Comparison of ENCODE assay signal across 2 cellular contexts in the genomic region with DNA sequence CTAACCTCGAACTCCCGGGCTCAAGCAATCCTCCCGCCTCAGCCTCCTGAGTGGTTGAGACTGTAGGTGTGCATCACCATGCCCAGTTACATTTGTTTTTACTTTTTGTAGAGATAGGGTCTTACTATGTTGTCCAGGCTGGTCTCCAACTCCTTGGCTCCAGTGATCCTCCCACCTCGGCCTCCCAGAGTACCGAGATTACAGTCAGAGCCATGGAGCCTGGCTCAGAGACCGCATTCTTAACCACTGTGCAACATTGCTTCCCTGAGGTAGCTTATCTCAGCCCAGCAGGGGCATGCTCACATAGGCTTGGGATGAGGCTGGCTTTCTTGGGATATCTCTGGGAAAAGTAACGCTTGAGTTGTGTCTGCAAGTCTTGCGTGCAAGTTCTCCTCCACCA.
TF ChIP-seq lines count a peak whose summit lies in the region.

No MANE protein-coding gene starts in this region.

TF ChIP-seq in GM23338, 12 proteins besides CTCF, POLR2A, EP300 and RAD21 (continues in another document):
- TF ChIP-seq STAT1 (IDR thresholded peaks at IDR 0.05; ENCODE audit: unreplicated experiment) (no peak), JUNB (IDR thresholded peaks at IDR 0.05; ENCODE audit: unreplicated experiment) (no peak), NANOG (IDR thresholded peaks at IDR 0.05; ENCODE audit: borderline replicate concordance) (no peak), CREB1 (CRISPR knock-in tag; IDR thresholded peaks at IDR 0.05; ENCODE audit: low read depth) (no peak), ZNF331 (CRISPR knock-in tag; IDR thresholded peaks at IDR 0.05; ENCODE audit: low read depth) (no peak), EZH2phosphoT487 (IDR thresholded peaks at IDR 0.05; ENCODE audit: unreplicated experiment) (no peak), ZNF114 (CRISPR knock-in tag; IDR thresholded peaks at IDR 0.05) (no peak), POLR2AphosphoS5 (IDR thresholded peaks at IDR 0.05; ENCODE audit: low read depth) (no peak), EZH2 (IDR thresholded peaks at IDR 0.05; ENCODE audit: low read depth, unreplicated experiment) (no peak)
- TF ChIP-seq, protein P1, sequence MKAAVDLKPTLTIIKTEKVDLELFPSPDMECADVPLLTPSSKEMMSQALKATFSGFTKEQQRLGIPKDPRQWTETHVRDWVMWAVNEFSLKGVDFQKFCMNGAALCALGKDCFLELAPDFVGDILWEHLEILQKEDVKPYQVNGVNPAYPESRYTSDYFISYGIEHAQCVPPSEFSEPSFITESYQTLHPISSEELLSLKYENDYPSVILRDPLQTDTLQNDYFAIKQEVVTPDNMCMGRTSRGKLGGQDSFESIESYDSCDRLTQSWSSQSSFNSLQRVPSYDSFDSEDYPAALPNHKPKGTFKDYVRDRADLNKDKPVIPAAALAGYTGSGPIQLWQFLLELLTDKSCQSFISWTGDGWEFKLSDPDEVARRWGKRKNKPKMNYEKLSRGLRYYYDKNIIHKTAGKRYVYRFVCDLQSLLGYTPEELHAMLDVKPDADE (IDR thresholded peaks at IDR 0.05) = no peak
- TF ChIP-seq, protein P2, sequence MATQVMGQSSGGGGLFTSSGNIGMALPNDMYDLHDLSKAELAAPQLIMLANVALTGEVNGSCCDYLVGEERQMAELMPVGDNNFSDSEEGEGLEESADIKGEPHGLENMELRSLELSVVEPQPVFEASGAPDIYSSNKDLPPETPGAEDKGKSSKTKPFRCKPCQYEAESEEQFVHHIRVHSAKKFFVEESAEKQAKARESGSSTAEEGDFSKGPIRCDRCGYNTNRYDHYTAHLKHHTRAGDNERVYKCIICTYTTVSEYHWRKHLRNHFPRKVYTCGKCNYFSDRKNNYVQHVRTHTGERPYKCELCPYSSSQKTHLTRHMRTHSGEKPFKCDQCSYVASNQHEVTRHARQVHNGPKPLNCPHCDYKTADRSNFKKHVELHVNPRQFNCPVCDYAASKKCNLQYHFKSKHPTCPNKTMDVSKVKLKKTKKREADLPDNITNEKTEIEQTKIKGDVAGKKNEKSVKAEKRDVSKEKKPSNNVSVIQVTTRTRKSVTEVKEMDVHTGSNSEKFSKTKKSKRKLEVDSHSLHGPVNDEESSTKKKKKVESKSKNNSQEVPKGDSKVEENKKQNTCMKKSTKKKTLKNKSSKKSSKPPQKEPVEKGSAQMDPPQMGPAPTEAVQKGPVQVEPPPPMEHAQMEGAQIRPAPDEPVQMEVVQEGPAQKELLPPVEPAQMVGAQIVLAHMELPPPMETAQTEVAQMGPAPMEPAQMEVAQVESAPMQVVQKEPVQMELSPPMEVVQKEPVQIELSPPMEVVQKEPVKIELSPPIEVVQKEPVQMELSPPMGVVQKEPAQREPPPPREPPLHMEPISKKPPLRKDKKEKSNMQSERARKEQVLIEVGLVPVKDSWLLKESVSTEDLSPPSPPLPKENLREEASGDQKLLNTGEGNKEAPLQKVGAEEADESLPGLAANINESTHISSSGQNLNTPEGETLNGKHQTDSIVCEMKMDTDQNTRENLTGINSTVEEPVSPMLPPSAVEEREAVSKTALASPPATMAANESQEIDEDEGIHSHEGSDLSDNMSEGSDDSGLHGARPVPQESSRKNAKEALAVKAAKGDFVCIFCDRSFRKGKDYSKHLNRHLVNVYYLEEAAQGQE (IDR thresholded peaks at IDR 0.05; ENCODE audit: unreplicated experiment) = no peak

TF ChIP-seq in H1, 55 proteins besides CTCF, POLR2A, EP300 and RAD21:
- TF ChIP-seq TAF1 (IDR thresholded peaks at IDR 0.05; ENCODE audit: low read depth, low read length) (no peak), CEBPB (IDR thresholded peaks at IDR 0.05; ENCODE audit: low read depth, low read length) (no peak), SUZ12 (IDR thresholded peaks at IDR 0.05; ENCODE audit: low read length) (no peak), BCL11A (IDR thresholded peaks at IDR 0.05; ENCODE audit: low read depth in 2 of 2, low read length in 2 of 2) (no peak), JUND (IDR thresholded peaks at IDR 0.05; ENCODE audit: low read length) (no peak), ASH2L (IDR thresholded peaks at IDR 0.05; ENCODE audit: low read length) (no peak), GTF2F1 (IDR thresholded peaks at IDR 0.05; ENCODE audit: borderline replicate concordance, low read depth, low read length) (no peak), EZH2 (IDR thresholded peaks at IDR 0.05; ENCODE audit: low read depth, low read length, severe bottlenecking) (no peak), KDM1A (IDR thresholded peaks at IDR 0.05; ENCODE audit: borderline replicate concordance, low read length) (no peak), SP1 (IDR thresholded peaks at IDR 0.05; ENCODE audit: low read depth, low read length) (no peak), POLR2AphosphoS5 (IDR thresholded peaks at IDR 0.05; ENCODE audit: low read depth, low read length) (no peak), HDAC2 (IDR thresholded peaks at IDR 0.05; ENCODE audit: borderline replicate concordance in 1 of 2, low read depth in 2 of 2, low read length in 2 of 2) (no peak)
- TF ChIP-seq, protein P3, sequence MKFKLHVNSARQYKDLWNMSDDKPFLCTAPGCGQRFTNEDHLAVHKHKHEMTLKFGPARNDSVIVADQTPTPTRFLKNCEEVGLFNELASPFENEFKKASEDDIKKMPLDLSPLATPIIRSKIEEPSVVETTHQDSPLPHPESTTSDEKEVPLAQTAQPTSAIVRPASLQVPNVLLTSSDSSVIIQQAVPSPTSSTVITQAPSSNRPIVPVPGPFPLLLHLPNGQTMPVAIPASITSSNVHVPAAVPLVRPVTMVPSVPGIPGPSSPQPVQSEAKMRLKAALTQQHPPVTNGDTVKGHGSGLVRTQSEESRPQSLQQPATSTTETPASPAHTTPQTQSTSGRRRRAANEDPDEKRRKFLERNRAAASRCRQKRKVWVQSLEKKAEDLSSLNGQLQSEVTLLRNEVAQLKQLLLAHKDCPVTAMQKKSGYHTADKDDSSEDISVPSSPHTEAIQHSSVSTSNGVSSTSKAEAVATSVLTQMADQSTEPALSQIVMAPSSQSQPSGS (IDR thresholded peaks at IDR 0.05; ENCODE audit: low read length) = no peak
- TF ChIP-seq, protein P4, sequence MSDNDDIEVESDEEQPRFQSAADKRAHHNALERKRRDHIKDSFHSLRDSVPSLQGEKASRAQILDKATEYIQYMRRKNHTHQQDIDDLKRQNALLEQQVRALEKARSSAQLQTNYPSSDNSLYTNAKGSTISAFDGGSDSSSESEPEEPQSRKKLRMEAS (IDR thresholded peaks at IDR 0.05) = no peak
- TF ChIP-seq, protein P5, sequence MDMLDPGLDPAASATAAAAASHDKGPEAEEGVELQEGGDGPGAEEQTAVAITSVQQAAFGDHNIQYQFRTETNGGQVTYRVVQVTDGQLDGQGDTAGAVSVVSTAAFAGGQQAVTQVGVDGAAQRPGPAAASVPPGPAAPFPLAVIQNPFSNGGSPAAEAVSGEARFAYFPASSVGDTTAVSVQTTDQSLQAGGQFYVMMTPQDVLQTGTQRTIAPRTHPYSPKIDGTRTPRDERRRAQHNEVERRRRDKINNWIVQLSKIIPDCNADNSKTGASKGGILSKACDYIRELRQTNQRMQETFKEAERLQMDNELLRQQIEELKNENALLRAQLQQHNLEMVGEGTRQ (IDR thresholded peaks at IDR 0.05; ENCODE audit: low read length) = no peak
- TF ChIP-seq, protein P6, sequence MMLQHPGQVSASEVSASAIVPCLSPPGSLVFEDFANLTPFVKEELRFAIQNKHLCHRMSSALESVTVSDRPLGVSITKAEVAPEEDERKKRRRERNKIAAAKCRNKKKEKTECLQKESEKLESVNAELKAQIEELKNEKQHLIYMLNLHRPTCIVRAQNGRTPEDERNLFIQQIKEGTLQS (IDR thresholded peaks at IDR 0.05; ENCODE audit: insufficient read depth, low read depth, low read length) = no peak
- TF ChIP-seq, protein P7, sequence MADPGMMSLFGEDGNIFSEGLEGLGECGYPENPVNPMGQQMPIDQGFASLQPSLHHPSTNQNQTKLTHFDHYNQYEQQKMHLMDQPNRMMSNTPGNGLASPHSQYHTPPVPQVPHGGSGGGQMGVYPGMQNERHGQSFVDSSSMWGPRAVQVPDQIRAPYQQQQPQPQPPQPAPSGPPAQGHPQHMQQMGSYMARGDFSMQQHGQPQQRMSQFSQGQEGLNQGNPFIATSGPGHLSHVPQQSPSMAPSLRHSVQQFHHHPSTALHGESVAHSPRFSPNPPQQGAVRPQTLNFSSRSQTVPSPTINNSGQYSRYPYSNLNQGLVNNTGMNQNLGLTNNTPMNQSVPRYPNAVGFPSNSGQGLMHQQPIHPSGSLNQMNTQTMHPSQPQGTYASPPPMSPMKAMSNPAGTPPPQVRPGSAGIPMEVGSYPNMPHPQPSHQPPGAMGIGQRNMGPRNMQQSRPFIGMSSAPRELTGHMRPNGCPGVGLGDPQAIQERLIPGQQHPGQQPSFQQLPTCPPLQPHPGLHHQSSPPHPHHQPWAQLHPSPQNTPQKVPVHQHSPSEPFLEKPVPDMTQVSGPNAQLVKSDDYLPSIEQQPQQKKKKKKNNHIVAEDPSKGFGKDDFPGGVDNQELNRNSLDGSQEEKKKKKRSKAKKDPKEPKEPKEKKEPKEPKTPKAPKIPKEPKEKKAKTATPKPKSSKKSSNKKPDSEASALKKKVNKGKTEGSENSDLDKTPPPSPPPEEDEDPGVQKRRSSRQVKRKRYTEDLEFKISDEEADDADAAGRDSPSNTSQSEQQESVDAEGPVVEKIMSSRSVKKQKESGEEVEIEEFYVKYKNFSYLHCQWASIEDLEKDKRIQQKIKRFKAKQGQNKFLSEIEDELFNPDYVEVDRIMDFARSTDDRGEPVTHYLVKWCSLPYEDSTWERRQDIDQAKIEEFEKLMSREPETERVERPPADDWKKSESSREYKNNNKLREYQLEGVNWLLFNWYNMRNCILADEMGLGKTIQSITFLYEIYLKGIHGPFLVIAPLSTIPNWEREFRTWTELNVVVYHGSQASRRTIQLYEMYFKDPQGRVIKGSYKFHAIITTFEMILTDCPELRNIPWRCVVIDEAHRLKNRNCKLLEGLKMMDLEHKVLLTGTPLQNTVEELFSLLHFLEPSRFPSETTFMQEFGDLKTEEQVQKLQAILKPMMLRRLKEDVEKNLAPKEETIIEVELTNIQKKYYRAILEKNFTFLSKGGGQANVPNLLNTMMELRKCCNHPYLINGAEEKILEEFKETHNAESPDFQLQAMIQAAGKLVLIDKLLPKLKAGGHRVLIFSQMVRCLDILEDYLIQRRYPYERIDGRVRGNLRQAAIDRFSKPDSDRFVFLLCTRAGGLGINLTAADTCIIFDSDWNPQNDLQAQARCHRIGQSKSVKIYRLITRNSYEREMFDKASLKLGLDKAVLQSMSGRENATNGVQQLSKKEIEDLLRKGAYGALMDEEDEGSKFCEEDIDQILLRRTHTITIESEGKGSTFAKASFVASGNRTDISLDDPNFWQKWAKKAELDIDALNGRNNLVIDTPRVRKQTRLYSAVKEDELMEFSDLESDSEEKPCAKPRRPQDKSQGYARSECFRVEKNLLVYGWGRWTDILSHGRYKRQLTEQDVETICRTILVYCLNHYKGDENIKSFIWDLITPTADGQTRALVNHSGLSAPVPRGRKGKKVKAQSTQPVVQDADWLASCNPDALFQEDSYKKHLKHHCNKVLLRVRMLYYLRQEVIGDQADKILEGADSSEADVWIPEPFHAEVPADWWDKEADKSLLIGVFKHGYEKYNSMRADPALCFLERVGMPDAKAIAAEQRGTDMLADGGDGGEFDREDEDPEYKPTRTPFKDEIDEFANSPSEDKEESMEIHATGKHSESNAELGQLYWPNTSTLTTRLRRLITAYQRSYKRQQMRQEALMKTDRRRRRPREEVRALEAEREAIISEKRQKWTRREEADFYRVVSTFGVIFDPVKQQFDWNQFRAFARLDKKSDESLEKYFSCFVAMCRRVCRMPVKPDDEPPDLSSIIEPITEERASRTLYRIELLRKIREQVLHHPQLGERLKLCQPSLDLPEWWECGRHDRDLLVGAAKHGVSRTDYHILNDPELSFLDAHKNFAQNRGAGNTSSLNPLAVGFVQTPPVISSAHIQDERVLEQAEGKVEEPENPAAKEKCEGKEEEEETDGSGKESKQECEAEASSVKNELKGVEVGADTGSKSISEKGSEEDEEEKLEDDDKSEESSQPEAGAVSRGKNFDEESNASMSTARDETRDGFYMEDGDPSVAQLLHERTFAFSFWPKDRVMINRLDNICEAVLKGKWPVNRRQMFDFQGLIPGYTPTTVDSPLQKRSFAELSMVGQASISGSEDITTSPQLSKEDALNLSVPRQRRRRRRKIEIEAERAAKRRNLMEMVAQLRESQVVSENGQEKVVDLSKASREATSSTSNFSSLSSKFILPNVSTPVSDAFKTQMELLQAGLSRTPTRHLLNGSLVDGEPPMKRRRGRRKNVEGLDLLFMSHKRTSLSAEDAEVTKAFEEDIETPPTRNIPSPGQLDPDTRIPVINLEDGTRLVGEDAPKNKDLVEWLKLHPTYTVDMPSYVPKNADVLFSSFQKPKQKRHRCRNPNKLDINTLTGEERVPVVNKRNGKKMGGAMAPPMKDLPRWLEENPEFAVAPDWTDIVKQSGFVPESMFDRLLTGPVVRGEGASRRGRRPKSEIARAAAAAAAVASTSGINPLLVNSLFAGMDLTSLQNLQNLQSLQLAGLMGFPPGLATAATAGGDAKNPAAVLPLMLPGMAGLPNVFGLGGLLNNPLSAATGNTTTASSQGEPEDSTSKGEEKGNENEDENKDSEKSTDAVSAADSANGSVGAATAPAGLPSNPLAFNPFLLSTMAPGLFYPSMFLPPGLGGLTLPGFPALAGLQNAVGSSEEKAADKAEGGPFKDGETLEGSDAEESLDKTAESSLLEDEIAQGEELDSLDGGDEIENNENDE (IDR thresholded peaks at IDR 0.05; ENCODE audit: insufficient replicate concordance, low read length) = no peak
